ENCODE assay signal across 7 cellular contexts in the genomic region with DNA sequence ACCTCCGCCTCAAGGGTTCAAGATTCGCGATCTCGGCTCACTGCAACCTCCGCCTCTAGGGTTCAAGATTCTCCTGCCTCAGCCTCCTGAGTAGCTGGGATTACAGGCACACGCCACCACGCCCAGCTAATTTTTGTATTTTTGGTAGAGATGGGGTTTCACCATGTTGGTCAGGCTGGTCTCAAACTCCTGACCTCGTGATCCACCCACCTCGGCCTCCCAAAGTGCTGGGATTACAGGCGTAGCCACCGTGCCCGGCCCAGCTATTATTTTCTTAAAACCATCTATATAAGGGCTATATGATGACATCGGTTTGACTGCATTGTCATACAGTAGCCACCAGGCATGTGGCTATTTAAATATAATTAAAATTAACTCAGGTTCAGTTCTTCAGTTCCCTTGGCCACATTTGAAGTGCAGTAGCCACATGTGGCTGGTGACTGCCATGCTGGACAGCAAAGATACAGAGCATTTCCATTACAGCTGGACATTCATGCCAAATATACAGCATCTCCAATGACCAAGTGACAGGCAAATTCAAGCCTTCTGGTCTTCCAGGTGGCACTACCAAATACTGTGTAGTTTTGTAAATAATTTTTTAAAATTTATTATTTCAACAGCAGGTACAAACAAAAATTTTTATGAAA. TPM values are rescaled to one million over a fixed set of nuclear protein-coding genes. Genes with fewer than 3 reads are reported as not detected.
A peak's percentile ranks its signal among the peaks of the same experiment; 100 is the strongest.
DNase-seq lines count a peak whose midpoint lies in the region; ATAC-seq, FAIRE-seq and TF ChIP-seq lines count a peak whose summit lies in the region.
"Not testable (repeated sequence)": the region's sequence is repeated elsewhere in the genome, so short reads cannot be mapped to it uniquely, and the experiment has no call there.

No MANE protein-coding gene starts in this region.

- CTCF ChIA-PET in CD4-positive, alpha-beta T cell (lab: Charles Lee), result interaction anchor here (1.2 to 1.5 kb wide), 3 partner anchors 10 to 30 kb away, joined by 3 to 4 read pairs (median 4); no protein-coding TSS in a partner anchor
- CTCF ChIA-PET in PC-3 (lab: Charles Lee), result not testable (repeated sequence)

- H2BK5ac ChIP-seq in mesenchymal stem cell (ENCODE audit: low read depth, low read length, poor library complexity, severe bottlenecking), result not testable (repeated sequence)

- H3K27ac ChIP-seq in CD4-positive, alpha-beta T cell (ENCODE audit: low read depth, low read length); KMS-11; PC-3 (ENCODE audit: low read length); astrocyte (ENCODE audit: low read depth, low read length); fibroblast of lung (ENCODE audit: insufficient read depth, low read length); mesenchymal stem cell (ENCODE audit: low read length, poor library complexity, severe bottlenecking): not testable (repeated sequence)
- H3K27ac ChIP-seq in thoracic aorta, result peak overlapping the region; percentile 71 to 99

- H3K18ac ChIP-seq in mesenchymal stem cell (ENCODE audit: low read depth in 1 of 2, low read length in 2 of 2), result not testable (repeated sequence)

- peaks cover 68% of the 10 kb centered on the region for H3K4me1 Mint-ChIP-seq in CD4-positive, alpha-beta T cell (ENCODE audit: low read depth)
- H3K4me1 Mint-ChIP-seq in astrocyte (ENCODE audit: low read depth, unreplicated experiment), result peaks cover 19% of the 10 kb centered on the region

- H2BK15ac ChIP-seq in mesenchymal stem cell (ENCODE audit: low read depth, poor library complexity, severe bottlenecking), result not testable (repeated sequence)

- H3K79me2 ChIP-seq in KMS-11 (ENCODE audit: insufficient read depth, low read depth), result peaks cover 69% of the 10 kb centered on the region
- peaks cover 92% of the 10 kb centered on the region for H3K79me2 ChIP-seq in PC-3 (ENCODE audit: low read length)
- peaks cover 88% of the 10 kb centered on the region for H3K79me2 ChIP-seq in astrocyte (ENCODE audit: insufficient read depth, low read length)
- peaks cover 84% of the 10 kb centered on the region for H3K79me2 ChIP-seq in fibroblast of lung (ENCODE audit: control insufficient read depth, insufficient read depth, low read length)

- peaks cover 55% of the 10 kb centered on the region for H3K4me1 ChIP-seq in KMS-11 (ENCODE audit: low read depth, poor library complexity, severe bottlenecking)
- H3K4me1 ChIP-seq in PC-3 (ENCODE audit: insufficient read depth, low read length), result peaks cover 29% of the 10 kb centered on the region
- peaks cover 24% of the 10 kb centered on the region for H3K4me1 ChIP-seq in astrocyte (ENCODE audit: insufficient read depth, low read length)
- H3K4me1 ChIP-seq in fibroblast of lung (ENCODE audit: control insufficient read depth, extremely low read depth, insufficient read depth, low read length); mesenchymal stem cell (ENCODE audit: control insufficient read depth, insufficient read depth, low read depth, low read length): not testable (repeated sequence)
- H3K4me1 ChIP-seq in thoracic aorta (ENCODE audit: control insufficient read depth in 1 of 2, low read depth in 2 of 2), result peaks cover 38 to 74% of the 10 kb centered on the region in 2 donors

- not testable (repeated sequence) for H3K27me3 Mint-ChIP-seq in CD4-positive, alpha-beta T cell; astrocyte (ENCODE audit: low read depth, unreplicated experiment)

- H2AK5ac ChIP-seq in mesenchymal stem cell (ENCODE audit: low read length, severe bottlenecking), result not testable (repeated sequence)

- H3K9me2 ChIP-seq in PC-3 (replicated peaks; ENCODE audit: low read length), result not testable (repeated sequence)

- 99% methylated on average over 8 of the region's 13 CpGs for WGBS in mesenchymal stem cell

- not testable (repeated sequence) for DNase-seq in CD4-positive, alpha-beta T cell; PC-3; astrocyte (ENCODE audit: low read depth); fibroblast of lung (ENCODE audit: low read depth in 2 of 2); mesenchymal stem cell; thoracic aorta (ENCODE audit: low spot score)

- not testable (repeated sequence) for BruUV-seq in PC-3 (replicated peaks; lab: Mats Ljungman, UMichigan)

- not testable (repeated sequence) for H3F3A ChIP-seq in PC-3 (ENCODE audit: low read length, unreplicated experiment)

- TF ChIP-seq CTCF in CD4-positive, alpha-beta T cell (IDR thresholded peaks at IDR 0.05); KMS-11 (conservative IDR thresholded peaks at IDR 0.05; ENCODE audit: low read depth, low read length); PC-3 (conservative IDR thresholded peaks at IDR 0.05; ENCODE audit: low read depth, low read length); astrocyte (IDR thresholded peaks at IDR 0.05; ENCODE audit: insufficient read depth, low read depth, low read length); fibroblast of lung (conservative IDR thresholded peaks at IDR 0.05 in 1 of 2, IDR thresholded peaks at IDR 0.05 in 1 of 2; ENCODE audit: low read depth in 1 of 2, low read length in 2 of 2); thoracic aorta (IDR thresholded peaks at IDR 0.05): not testable (repeated sequence)

- not testable (repeated sequence) for H3K14ac ChIP-seq in mesenchymal stem cell (ENCODE audit: low read length in 2 of 2)

- H2BK12ac ChIP-seq in mesenchymal stem cell (ENCODE audit: low read length in 2 of 2), result not testable (repeated sequence)

- H3K79me1 ChIP-seq in mesenchymal stem cell (replicated peaks; ENCODE audit: low read length, poor library complexity, severe bottlenecking), result not testable (repeated sequence)

- not testable (repeated sequence) for H3K9me3 ChIP-seq in CD4-positive, alpha-beta T cell (ENCODE audit: control insufficient read depth, low read length); PC-3 (ENCODE audit: low read length); astrocyte (ENCODE audit: insufficient read depth, low read depth, low read length); fibroblast of lung (ENCODE audit: control insufficient read depth, insufficient read depth, low read depth, low read length); mesenchymal stem cell (ENCODE audit: control insufficient read depth, low read length); thoracic aorta

- intact Hi-C loops in CD4-positive, alpha-beta T cell (cut with DNase I, micrococcal nuclease), result loop anchor here (1.0 to 10.0 kb wide), 4 partner anchors 10 to 1583 kb away; a partner anchor contains a TSS
- intact Hi-C loops in PC-3 (cut with micrococcal nuclease), result loop anchor here (10.0 kb wide), 1 partner anchor 67 kb away; no protein-coding TSS in a partner anchor

- not testable (repeated sequence) for H2AFZ ChIP-seq in KMS-11 (ENCODE audit: low read depth); PC-3 (ENCODE audit: low read length); astrocyte (ENCODE audit: low read depth, low read length); fibroblast of lung (ENCODE audit: low read length); mesenchymal stem cell (ENCODE audit: low read depth, low read length)

- not testable (repeated sequence) for H3K4ac ChIP-seq in mesenchymal stem cell (ENCODE audit: low read depth in 1 of 2, low read length in 2 of 2)

- not testable (repeated sequence) for H2BK120ac ChIP-seq in mesenchymal stem cell (ENCODE audit: low read depth, low read length)

- POLR2A ChIA-PET in CD4-positive, alpha-beta T cell (lab: Charles Lee), result interaction anchor here (1.1 to 2.3 kb wide), 4 partner anchors 9 to 341 kb away, joined by 3 to 13 read pairs (median 6); a partner anchor contains a TSS
- POLR2A ChIA-PET in PC-3 (lab: Charles Lee; ENCODE audit: unreplicated experiment), result not testable (repeated sequence)

- ATAC-seq in CD4-positive, alpha-beta T cell (ENCODE audit: poor library complexity); PC-3; thoracic aorta (ENCODE audit: insufficient number of reproducible peaks, low FRiP score, low read depth): not testable (repeated sequence)

- not testable (repeated sequence) for H4K91ac ChIP-seq in mesenchymal stem cell (ENCODE audit: low read length)

- not testable (repeated sequence) for H3K9ac ChIP-seq in KMS-11; PC-3 (ENCODE audit: low read length); astrocyte (ENCODE audit: low read length); fibroblast of lung (ENCODE audit: insufficient read depth, low read length)
- H3K9ac ChIP-seq in mesenchymal stem cell (ENCODE audit: low read length), result peak overlapping the region; percentile 19

- not testable (repeated sequence) for H3K27me3 ChIP-seq in CD4-positive, alpha-beta T cell (ENCODE audit: control insufficient read depth, insufficient read depth, low read length); KMS-11 (ENCODE audit: insufficient read depth, low read depth); PC-3 (ENCODE audit: low read length); astrocyte (ENCODE audit: insufficient read depth, low read length); fibroblast of lung (ENCODE audit: control insufficient read depth, insufficient read depth, low read length); mesenchymal stem cell (ENCODE audit: control insufficient read depth in 1 of 2, insufficient read depth in 1 of 2, low read length in 2 of 2); thoracic aorta (replicated peaks; ENCODE audit: insufficient read depth)

- peaks cover 17% of the 10 kb centered on the region for H4K20me1 ChIP-seq in KMS-11 (ENCODE audit: insufficient read depth)
- H4K20me1 ChIP-seq in PC-3 (ENCODE audit: low read length), result peaks cover 35% of the 10 kb centered on the region
- peaks cover 60% of the 10 kb centered on the region for H4K20me1 ChIP-seq in astrocyte (ENCODE audit: insufficient read depth, low read length)
- not testable (repeated sequence) for H4K20me1 ChIP-seq in fibroblast of lung (ENCODE audit: control insufficient read depth, extremely low read depth, insufficient read depth, low read length)

- peak overlapping the region; percentile 59 for H3K4me2 ChIP-seq in KMS-11
- H3K4me2 ChIP-seq in PC-3 (ENCODE audit: low read length), result peak overlapping the region; percentile 16
- H3K4me2 ChIP-seq in astrocyte (ENCODE audit: low read length), result peak overlapping the region; percentile 1
- peak overlapping the region; percentile 54 for H3K4me2 ChIP-seq in fibroblast of lung (ENCODE audit: extremely low read depth, insufficient read depth, low read length)
- H3K4me2 ChIP-seq in mesenchymal stem cell (ENCODE audit: low read length, poor library complexity, severe bottlenecking), result not testable (repeated sequence)

- H3K27ac Mint-ChIP-seq in CD4-positive, alpha-beta T cell, result peak overlapping the region; percentile 25
- H3K27ac Mint-ChIP-seq in astrocyte (ENCODE audit: unreplicated experiment), result not testable (repeated sequence)

- H3K4me3 Mint-ChIP-seq in CD4-positive, alpha-beta T cell, result peak overlapping the region; percentile 40
- H3K4me3 Mint-ChIP-seq in astrocyte (ENCODE audit: unreplicated experiment), result not testable (repeated sequence)

- FAIRE-seq in astrocyte (lab: Jason Lieb, UNC), result not testable (repeated sequence)

- H3K4me3 ChIP-seq in KMS-11 (IDR thresholded peaks at IDR 0.05; ENCODE audit: insufficient read depth, low read depth, low read length); PC-3 (ENCODE audit: low read length); astrocyte (ENCODE audit: insufficient read depth, low read depth, low read length); fibroblast of lung (replicated peaks in 1 of 4; ENCODE audit: control extremely low read depth in 1 of 4, insufficient read depth in 1 of 4, low read depth in 3 of 4, low read length in 4 of 4); mesenchymal stem cell (ENCODE audit: insufficient read depth in 1 of 2, low read depth in 1 of 2, low read length in 2 of 2): not testable (repeated sequence)
- peak overlapping the region; percentile 88 for H3K4me3 ChIP-seq in thoracic aorta

- not testable (repeated sequence) for H3K36me3 ChIP-seq in KMS-11 (ENCODE audit: insufficient read depth); PC-3 (ENCODE audit: low read depth, low read length); astrocyte (ENCODE audit: insufficient read depth, low read length); fibroblast of lung (ENCODE audit: control insufficient read depth, insufficient read depth, low read length); mesenchymal stem cell (ENCODE audit: control insufficient read depth in 1 of 2, insufficient read depth in 2 of 2, low read depth in 1 of 2, low read length in 2 of 2); thoracic aorta

- not testable (repeated sequence) for H3K9me3 Mint-ChIP-seq in CD4-positive, alpha-beta T cell; astrocyte (ENCODE audit: unreplicated experiment)

- H3K36me3 Mint-ChIP-seq in CD4-positive, alpha-beta T cell (ENCODE audit: low read depth), result peaks cover 11% of the 10 kb centered on the region
- H3K36me3 Mint-ChIP-seq in astrocyte (ENCODE audit: low read depth, unreplicated experiment), result not testable (repeated sequence)

- not testable (repeated sequence) for H3K23ac ChIP-seq in mesenchymal stem cell (ENCODE audit: low read length in 2 of 2)

- H4K8ac ChIP-seq in mesenchymal stem cell (ENCODE audit: low read length), result not testable (repeated sequence)

RNA-seq across cellular contexts. Expression of a gene that starts 3.6 kb away (rescaled TPM):
- 100 to 1,000 TPM; 104 to 119 TPM for total RNA-seq in CD4-positive, alpha-beta T cell
- total RNA-seq in PC-3 (2014; rRNA removed) (24.6 and 32.0 TPM in 2 replicates), astrocyte (42.3 and 46.6 TPM in 2 replicates), fibroblast of lung (25.4 and 30.4 TPM in 2 replicates), thoracic aorta (10 to 100 TPM; 63.1 to 88.9 TPM)
- 23.9 and 28.4 TPM in 2 replicates for polyA plus RNA-seq in fibroblast of lung
- polyA plus RNA-seq in fibroblast of lung (2012), result 16.4 and 17.8 TPM in 2 replicates
- 22.2 and 38.5 TPM in 2 replicates for polyA minus RNA-seq in fibroblast of lung (ENCODE audit: low replicate concordance)
- polyA plus RNA-seq in mesenchymal stem cell (2013, experiment 1 of 2), result 20.5 TPM
- polyA plus RNA-seq in mesenchymal stem cell (2013, experiment 2 of 2), result 20.5 TPM
